Comparison of ENCODE assay signal across 9 cellular contexts in the genomic region with DNA sequence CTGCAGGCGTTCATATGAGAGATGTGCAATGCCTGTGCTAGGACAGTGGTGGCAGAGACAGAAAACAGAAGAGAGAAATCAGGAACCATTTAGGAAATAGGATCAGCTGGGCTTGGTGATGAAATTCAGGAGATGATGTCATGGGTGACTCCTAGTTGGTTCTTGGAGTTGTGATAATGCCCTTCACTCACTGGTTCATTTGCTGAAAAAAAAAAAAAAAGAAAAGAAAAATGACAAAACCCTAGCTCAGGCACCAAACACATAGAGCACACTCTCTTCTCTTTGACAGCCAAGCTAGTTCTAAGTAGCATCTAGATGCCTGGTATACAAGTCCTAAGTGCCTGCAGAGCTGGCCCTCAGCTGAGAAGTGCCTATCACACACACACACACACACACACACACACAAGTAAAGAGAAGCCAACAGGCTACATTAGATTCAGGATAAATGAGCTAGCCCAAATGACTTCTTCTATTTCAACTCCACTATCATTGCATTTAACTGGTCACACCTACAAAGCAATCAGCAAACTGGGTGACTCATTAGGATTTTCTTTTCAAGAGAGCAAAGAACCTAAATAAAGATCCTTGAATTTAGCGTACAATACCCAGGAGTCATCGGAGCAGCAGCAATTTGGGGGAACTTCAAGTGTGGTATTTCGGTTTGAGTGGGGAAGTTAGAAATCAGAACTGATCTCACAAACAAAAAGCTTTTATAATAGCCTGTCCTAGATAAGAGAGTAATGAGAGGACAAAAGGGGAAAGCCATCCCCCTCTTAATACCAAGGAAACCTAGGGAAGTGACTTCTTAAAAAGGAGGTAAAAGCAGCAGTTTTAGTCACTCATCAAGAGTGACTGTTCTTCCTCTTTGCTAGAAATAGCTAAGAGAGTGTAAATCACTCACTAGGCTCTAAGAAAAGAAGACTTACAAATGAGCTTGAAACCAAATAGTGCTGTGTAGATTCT.
DNase-seq lines count a peak whose midpoint lies in the region; ATAC-seq lines count a peak whose summit lies in the region.
"Had no signal": no experiment of that assay in that cellular context is flagged by ENCODE, and none has a peak within 500 bp of the region (broad histone marks: within the 10 kb centered on the region; RNA-seq: fewer than 3 reads in every experiment).

No MANE protein-coding gene starts in this region.

- DNase-seq in AML-193 (lab: John Stamatoyannopoulos, UW), result peak; percentile 53 to 55
- DNase-seq in SKM-1 treated with dmso at 0.1 percent for 144 hours (lab: John Stamatoyannopoulos, UW; ENCODE audit: unreplicated experiment), result peak; percentile 85
- no peak for DNase-seq in T1000 (lab: John Stamatoyannopoulos, UW)
- DNase-seq in NCI-H187 (lab: John Stamatoyannopoulos, UW), result no peak
- DNase-seq in GM03348 (ENCODE audit: low spot score), result no peak
- DNase-seq: activated naive CD8-positive, alpha-beta T cell treated with anti-CD3 and anti-CD28 coated beads, Interleukin-2, amount 10 ng/mL, durations not matched to agents 7 days and 5 days had no signal

- ATAC-seq in GM19025 (IDR thresholded peaks at IDR 0.05; ENCODE audit: low read depth, unreplicated experiment), result peak; percentile 72
- peak; percentile 61 for ATAC-seq in HG03097 (IDR thresholded peaks at IDR 0.05; ENCODE audit: low FRiP score, unreplicated experiment)

- H3K27me3 ChIP-seq in layer of hippocampus (ENCODE audit: control insufficient read depth, insufficient read depth, low read length), result no peaks in the 10 kb centered on the region

- peak overlapping the region; percentile 12 for H3K27ac ChIP-seq in layer of hippocampus (ENCODE audit: low read depth, low read length)

Comparison
In these comparisons a context has a peak if more than half of its experiments do, and no peak if none do; other contexts are left out.
1. DNase-seq: peak in AML-193 (2 of 2) and SKM-1 treated with dmso at 0.1 percent for 144 hours (single experiment); none in T1000 (single experiment), NCI-H187 (0 of 2) and GM03348 (single experiment).